ENCODE assay signal across 8 cellular contexts in the genomic region with DNA sequence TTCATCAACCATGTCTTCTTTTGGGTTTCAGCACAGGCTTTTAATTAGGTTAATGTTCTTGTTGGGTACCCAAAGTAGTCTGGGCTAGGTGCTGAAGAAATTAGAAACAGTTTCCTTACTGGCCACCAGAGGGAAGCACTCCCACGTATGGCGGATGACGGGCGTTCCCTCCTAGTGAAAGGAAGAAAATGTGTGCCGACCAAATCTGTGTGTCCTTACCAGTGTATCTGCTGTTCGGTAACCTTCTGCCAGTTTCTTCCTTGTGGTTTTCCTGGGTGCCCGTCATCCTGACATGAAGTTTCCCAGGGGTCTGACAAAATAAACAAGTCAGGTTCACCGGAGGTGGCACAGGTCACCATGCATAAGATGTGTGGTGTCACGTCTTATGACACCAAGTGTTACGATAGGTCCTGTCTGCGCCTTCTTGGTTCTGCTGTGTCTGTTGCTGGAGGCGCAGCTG. TPM values are rescaled to one million over a fixed set of nuclear protein-coding genes. Genes with fewer than 3 reads are reported as not detected.
DNase-seq lines count a peak whose midpoint lies in the region; ATAC-seq and TF ChIP-seq lines count a peak whose summit lies in the region.

No MANE protein-coding gene starts in this region.

- DNase-seq in DMS53 treated with DMSO at 0.1 percent for 48 hours (lab: John Stamatoyannopoulos, UW; ENCODE audit: unreplicated experiment) (peak; percentile 79), NCI-H82 (lab: John Stamatoyannopoulos, UW) (peak; percentile 83), mucosa of descending colon (peak in 2 of 3 donors; percentile 38 to 49)
- peak; percentile 72 for DNase-seq in activated CD8-positive, alpha-beta T cell treated with anti-CD3 and anti-CD28 coated beads for 36 hours
- DNase-seq in effector memory CD8-positive, alpha-beta T cell, result peak; percentile 41 to 53 (median 42)

- H3K4me1 Mint-ChIP-seq in activated CD8-positive, alpha-beta T cell treated with anti-CD3 and anti-CD28 coated beads for 36 hours (ENCODE audit: low read depth), result peaks cover 2% of the 10 kb centered on the region
- H3K4me1 Mint-ChIP-seq in effector memory CD8-positive, alpha-beta T cell (ENCODE audit: low read depth in 2 of 2), result peaks cover 2 to 8% of the 10 kb centered on the region in 2 donors
- peaks cover 6% of the 10 kb centered on the region for H3K4me1 Mint-ChIP-seq in stimulated activated memory B cell treated with anti-CD40 and anti-IgM and Interleukin-4, amounts not matched to agents 10 μg/mL and 1 μg/mL and 100 μg/mL, for 72 hours

- no peaks in the 10 kb centered on the region for H3K27me3 Mint-ChIP-seq in activated CD8-positive, alpha-beta T cell treated with anti-CD3 and anti-CD28 coated beads for 36 hours
- H3K27me3 Mint-ChIP-seq in effector memory CD8-positive, alpha-beta T cell, result no peaks in the 10 kb centered on the region
- H3K27me3 Mint-ChIP-seq in stimulated activated memory B cell treated with anti-CD40 and anti-IgM and Interleukin-4, amounts not matched to agents 10 μg/mL and 1 μg/mL and 100 μg/mL, for 72 hours, result no peaks in the 10 kb centered on the region

- H3K27ac Mint-ChIP-seq in activated CD8-positive, alpha-beta T cell treated with anti-CD3 and anti-CD28 coated beads for 36 hours, result no peak overlapping the region
- peak overlapping the region in 1 of 2 donors; percentile 51 for H3K27ac Mint-ChIP-seq in effector memory CD8-positive, alpha-beta T cell
- no peak overlapping the region for H3K27ac Mint-ChIP-seq in stimulated activated memory B cell treated with anti-CD40 and anti-IgM and Interleukin-4, amounts not matched to agents 10 μg/mL and 1 μg/mL and 100 μg/mL, for 72 hours

- no peaks in the 10 kb centered on the region for H3K9me3 Mint-ChIP-seq in activated CD8-positive, alpha-beta T cell treated with anti-CD3 and anti-CD28 coated beads for 36 hours
- H3K9me3 Mint-ChIP-seq in effector memory CD8-positive, alpha-beta T cell, result no peaks in the 10 kb centered on the region
- H3K9me3 Mint-ChIP-seq in stimulated activated memory B cell treated with anti-CD40 and anti-IgM and Interleukin-4, amounts not matched to agents 10 μg/mL and 1 μg/mL and 100 μg/mL, for 72 hours, result no peaks in the 10 kb centered on the region

- intact Hi-C loops in activated CD8-positive, alpha-beta T cell treated with anti-CD3 and anti-CD28 coated beads for 36 hours (cut with micrococcal nuclease), result no loop called here
- intact Hi-C loops in mucosa of descending colon (cut with DNase I, micrococcal nuclease), result no loop called here

- H3K36me3 Mint-ChIP-seq in activated CD8-positive, alpha-beta T cell treated with anti-CD3 and anti-CD28 coated beads for 36 hours (ENCODE audit: low read depth), result peaks cover 21% of the 10 kb centered on the region
- peaks cover 76% of the 10 kb centered on the region for H3K36me3 Mint-ChIP-seq in effector memory CD8-positive, alpha-beta T cell (ENCODE audit: insufficient read depth)
- peaks cover 63% of the 10 kb centered on the region for H3K36me3 Mint-ChIP-seq in stimulated activated memory B cell treated with anti-CD40 and anti-IgM and Interleukin-4, amounts not matched to agents 10 μg/mL and 1 μg/mL and 100 μg/mL, for 72 hours

- POLR2A ChIA-PET in activated CD8-positive, alpha-beta T cell treated with anti-CD3 and anti-CD28 coated beads for 36 hours (lab: Charles Lee), result interaction anchor here (0.7 kb wide), 1 partner anchor 136 kb away, joined by 3 read pairs; no protein-coding TSS in a partner anchor

- peak; percentile 79 for TF ChIP-seq CTCF in activated CD8-positive, alpha-beta T cell treated with anti-CD3 and anti-CD28 coated beads for 36 hours (IDR thresholded peaks at IDR 0.05)
- TF ChIP-seq CTCF in mucosa of descending colon (IDR thresholded peaks at IDR 0.05), result peak; percentile 67

- H3K4me1 ChIP-seq in mucosa of descending colon (ENCODE audit: low read depth), result no peaks in the 10 kb centered on the region

- H3K9me3 ChIP-seq in mucosa of descending colon, result no peaks in the 10 kb centered on the region

- H3K4me3 Mint-ChIP-seq in activated CD8-positive, alpha-beta T cell treated with anti-CD3 and anti-CD28 coated beads for 36 hours, result no peak overlapping the region
- no peak overlapping the region for H3K4me3 Mint-ChIP-seq in effector memory CD8-positive, alpha-beta T cell
- H3K4me3 Mint-ChIP-seq in stimulated activated memory B cell treated with anti-CD40 and anti-IgM and Interleukin-4, amounts not matched to agents 10 μg/mL and 1 μg/mL and 100 μg/mL, for 72 hours, result no peak overlapping the region

- CTCF ChIA-PET in activated CD8-positive, alpha-beta T cell treated with anti-CD3 and anti-CD28 coated beads for 36 hours (lab: Charles Lee), result interaction anchor here (0.7 to 4.3 kb wide), 19 partner anchors 9 to 281 kb away, joined by 3 to 32 read pairs (median 4); no protein-coding TSS in a partner anchor

- no peaks in the 10 kb centered on the region for H3K36me3 ChIP-seq in mucosa of descending colon (ENCODE audit: low read depth)

- H3K4me3 ChIP-seq in mucosa of descending colon, result no peak overlapping the region

- ATAC-seq in HG02938 (IDR thresholded peaks at IDR 0.05; ENCODE audit: unreplicated experiment) (peak; percentile 58), mucosa of descending colon (peak; percentile 95), GM18520 (IDR thresholded peaks at IDR 0.05; ENCODE audit: unreplicated experiment) (no peak)
- peak; percentile 97 for ATAC-seq in activated CD8-positive, alpha-beta T cell treated with anti-CD3 and anti-CD28 coated beads for 36 hours
- ATAC-seq in effector memory CD8-positive, alpha-beta T cell (replicated peaks), result peak; percentile 79
- ATAC-seq in stimulated activated memory B cell treated with anti-CD40 and anti-IgM and Interleukin-4, amounts not matched to agents 10 μg/mL and 1 μg/mL and 100 μg/mL, for 72 hours, result peak; percentile 73

RNA-seq across cellular contexts. Expression of gene WDR88, which starts 6.0 kb away (rescaled TPM):
- not detected for total RNA-seq in activated CD8-positive, alpha-beta T cell treated with anti-CD3 and anti-CD28 coated beads for 36 hours
- total RNA-seq in mucosa of descending colon, result not detected

RNA-seq across cellular contexts. Expression of gene GPATCH1, which starts 45.0 kb away (rescaled TPM):
- 1 to 10 TPM; 8.7 to 9.6 TPM for total RNA-seq in activated CD8-positive, alpha-beta T cell treated with anti-CD3 and anti-CD28 coated beads for 36 hours
- 10 to 100 TPM; 11.9 to 12.4 (median 11.9) TPM for total RNA-seq in mucosa of descending colon
